In the genomic region with DNA sequence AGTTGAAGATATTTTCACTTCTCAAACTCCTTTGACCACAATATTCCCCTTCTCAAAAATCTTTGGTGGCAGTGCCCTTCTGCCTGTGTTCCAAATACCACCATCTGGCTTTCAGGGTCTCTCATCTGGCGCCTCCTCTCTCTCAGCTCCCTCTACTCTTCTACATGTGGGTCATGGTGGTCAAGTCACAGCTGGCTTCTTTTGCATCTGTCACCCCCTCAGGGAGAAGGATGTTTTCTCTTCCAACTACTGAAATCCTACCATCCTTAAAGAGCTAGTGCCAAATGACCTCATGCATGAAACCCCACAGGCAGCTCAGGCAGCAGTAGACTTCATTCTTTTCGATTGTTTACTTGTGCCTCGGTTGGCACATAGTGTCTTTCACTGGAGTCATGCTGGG, we compare ENCODE assay signal across 28 cellular contexts.
"Had no signal": no experiment of that assay in that cellular context is flagged by ENCODE, and none has a peak within 500 bp of the region (broad histone marks: within the 10 kb centered on the region; RNA-seq: fewer than 3 reads in every experiment).

No MANE protein-coding gene starts in this region.

- ATAC-seq: activated CD8-positive, alpha-beta memory T cell treated with anti-CD3 and anti-CD28 coated beads, Interleukin-2, amount 10 ng/mL, durations not matched to agents 7 days and 5 days; activated naive CD4-positive, alpha-beta T cell treated with anti-CD3 and anti-CD28 coated beads, Interleukin-2, amount 50 U/mL, for 72 hours; activated naive CD8-positive, alpha-beta T cell treated with anti-CD3 and anti-CD28 coated beads, Interleukin-2, amount 50 U/mL, for 24 hours; body of pancreas; Panc1; Right ventricle myocardium inferior had no signal

- H3K4me1 Mint-ChIP-seq: activated B cell treated with CpG ODN at 0.5 μM for 24 hours; activated CD4-positive, alpha-beta T cell treated with anti-CD3 and anti-CD28 coated beads, Interleukin-2, amount 10 ng/mL, durations not matched to agents 24 days and 14 days; activated CD8-positive, alpha-beta memory T cell treated with anti-CD3 and anti-CD28 coated beads, Interleukin-2, amount 10 ng/mL, durations not matched to agents 7 days and 5 days; activated naive CD8-positive, alpha-beta T cell treated with anti-CD3 and anti-CD28 coated beads, Interleukin-2, amount 50 U/mL, for 24 hours had no signal

- H3K36me3 Mint-ChIP-seq: activated CD8-positive, alpha-beta memory T cell treated with anti-CD3 and anti-CD28 coated beads, Interleukin-2, amount 10 ng/mL, durations not matched to agents 7 days and 5 days had no signal

- H3K9me3 Mint-ChIP-seq: activated CD4-positive, alpha-beta T cell treated with anti-CD3 and anti-CD28 coated beads, Interleukin-2, amount 10 ng/mL, durations not matched to agents 24 days and 14 days; activated T-cell treated with anti-CD3 and anti-CD28 coated beads, Interleukin-2, amount 50 U/mL, for 24 hours; T-helper 1 cell treated with Interleukin-12 subunit alpha and Interleukin-12 subunit beta and Interleukin-4 antibody, amounts not matched to agents 30 μg/mL and 1 μg/mL, for 36 hours had no signal

- H3K27ac ChIP-seq: ascending aorta, body of pancreas, SJSA1 had no signal

- H3K9me3 ChIP-seq: body of pancreas had no signal

- H3K4me3 Mint-ChIP-seq: activated B cell treated with CpG ODN at 0.5 μM for 24 hours; activated CD4-positive, alpha-beta T cell treated with anti-CD3 and anti-CD28 coated beads, Interleukin-2, amount 10 ng/mL, durations not matched to agents 24 days and 14 days; activated CD8-positive, alpha-beta memory T cell treated with anti-CD3 and anti-CD28 coated beads, Interleukin-2, amount 10 ng/mL, durations not matched to agents 7 days and 5 days; activated naive CD8-positive, alpha-beta T cell treated with anti-CD3 and anti-CD28 coated beads, Interleukin-2, amount 50 U/mL, for 24 hours; activated T-cell treated with anti-CD3 and anti-CD28 coated beads, Interleukin-2, amount 50 U/mL, for 24 hours; activated T-helper 1 cell treated with anti-CD3 and anti-CD28 coated beads, Interleukin-12 subunit alpha, Interleukin-12 subunit beta, Interleukin-2, Interleukin-4 antibody, amounts not matched to agents 30 ng/mL and 10 ng/mL and 1 ng/mL, durations not matched to agents 14 hours and 24 hours and 36 hours; T-helper 1 cell treated with Interleukin-12 subunit alpha and Interleukin-12 subunit beta and Interleukin-4 antibody, amounts not matched to agents 30 μg/mL and 1 μg/mL, for 36 hours had no signal

- DNase-seq: activated B cell treated with CpG ODN at 0.5 μM for 24 hours; activated CD4-positive, alpha-beta T cell treated with anti-CD3 and anti-CD28 coated beads for 1 hour; activated CD4-positive, alpha-beta T cell treated with anti-CD3 and anti-CD28 coated beads, Interleukin-2, amount 10 ng/mL, durations not matched to agents 24 days and 14 days; activated CD4-positive, alpha-beta T cell treated with anti-CD3 and anti-CD28 coated beads, Interleukin-2, amount 50 U/mL, for 48 hours; activated CD8-positive, alpha-beta memory T cell treated with anti-CD3 and anti-CD28 coated beads, Interleukin-2, amount 10 ng/mL, durations not matched to agents 7 days and 5 days; activated effector memory CD4-positive, alpha-beta T cell treated with anti-CD3 and anti-CD28 coated beads, Interleukin-2, amount 50 U/mL, for 16 hours; activated naive CD4-positive, alpha-beta T cell treated with Interleukin-2 at 50 U/mL for 16 hours; activated naive CD8-positive, alpha-beta T cell treated with anti-CD3 and anti-CD28 coated beads, Interleukin-2, amount 50 U/mL, for 24 hours; activated T-cell treated with anti-CD3 and anti-CD28 coated beads, Interleukin-2, amount 50 U/mL, for 24 hours; amniotic stem cell; body of pancreas; central memory CD4-positive, alpha-beta T cell; KG1; NCI-H1092; NCI-H1417 treated with DMSO at 0.1 percent for 48 hours; NCI-H1694; NCI-H2029; NCI-H2107; NCI-H526; NCI-H82; RPMI8226 had no signal

- H3K36me3 ChIP-seq: ascending aorta, SJSA1 had no signal

- H3K4me3 ChIP-seq: ascending aorta, body of pancreas, SJSA1 had no signal

- H3K27me3 ChIP-seq: ascending aorta, body of pancreas, SJSA1 had no signal

- H3K27ac Mint-ChIP-seq: activated B cell treated with CpG ODN at 0.5 μM for 24 hours; activated CD4-positive, alpha-beta T cell treated with anti-CD3 and anti-CD28 coated beads, Interleukin-2, amount 10 ng/mL, durations not matched to agents 24 days and 14 days; activated CD8-positive, alpha-beta memory T cell treated with anti-CD3 and anti-CD28 coated beads, Interleukin-2, amount 10 ng/mL, durations not matched to agents 7 days and 5 days; activated naive CD4-positive, alpha-beta T cell treated with anti-CD3 and anti-CD28 coated beads, Interleukin-2, amount 50 U/mL, for 72 hours; activated naive CD8-positive, alpha-beta T cell treated with anti-CD3 and anti-CD28 coated beads, Interleukin-2, amount 50 U/mL, for 24 hours; activated T-cell treated with anti-CD3 and anti-CD28 coated beads, Interleukin-2, amount 50 U/mL, for 24 hours; activated T-helper 1 cell treated with anti-CD3 and anti-CD28 coated beads, Interleukin-12 subunit alpha, Interleukin-12 subunit beta, Interleukin-2, Interleukin-4 antibody, amounts not matched to agents 30 ng/mL and 10 ng/mL and 1 ng/mL, durations not matched to agents 14 hours and 24 hours and 36 hours; T-helper 1 cell treated with Interleukin-12 subunit alpha and Interleukin-12 subunit beta and Interleukin-4 antibody, amounts not matched to agents 30 μg/mL and 1 μg/mL, for 36 hours had no signal

- H3K27me3 Mint-ChIP-seq: activated CD8-positive, alpha-beta memory T cell treated with anti-CD3 and anti-CD28 coated beads, Interleukin-2, amount 10 ng/mL, durations not matched to agents 7 days and 5 days; activated naive CD8-positive, alpha-beta T cell treated with anti-CD3 and anti-CD28 coated beads, Interleukin-2, amount 50 U/mL, for 24 hours; activated T-cell treated with anti-CD3 and anti-CD28 coated beads, Interleukin-2, amount 50 U/mL, for 24 hours had no signal
